Comparison of ENCODE assay signal across 1 cellular context in the genomic region with DNA sequence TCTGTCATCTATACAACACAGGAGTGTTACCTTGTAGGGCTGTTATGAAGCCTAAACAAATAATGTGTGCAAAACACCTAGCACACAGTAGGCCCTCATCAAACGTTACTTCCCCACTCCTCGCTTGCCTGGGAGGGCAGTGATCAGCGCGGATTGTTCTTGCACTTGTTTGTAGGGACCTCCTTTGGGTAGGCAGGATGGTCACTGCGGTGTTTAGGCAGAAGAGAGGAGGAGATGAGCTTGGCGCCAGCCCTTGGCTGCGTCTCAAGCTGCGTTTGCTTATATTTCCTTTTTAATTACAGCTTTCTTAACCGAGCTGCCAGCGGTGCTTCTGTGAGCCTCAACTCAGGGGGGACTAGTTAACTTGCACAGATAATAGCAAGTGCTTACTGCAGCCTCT.
A peak's percentile ranks its signal among the peaks of the same experiment; 100 is the strongest.
TF ChIP-seq lines count a peak whose summit lies in the region.

No MANE protein-coding gene starts in this region.

TF ChIP-seq in K562, 482 proteins besides CTCF, POLR2A, EP300 and RAD21:
- TF ChIP-seq FOXA1 (IDR thresholded peaks at IDR 0.05; ENCODE audit: borderline replicate concordance) (no peak), ZKSCAN1 (IDR thresholded peaks at IDR 0.05; ENCODE audit: low read depth, low read length) (0 out of 2 replicates have a peak, but pooled peaks have one; percentile 30)
